In genomic region chr2:138922973-138923563, GRCh38 we compare ENCODE assay signal across 9 cellular contexts.
DNase-seq lines count a peak whose midpoint lies in the region; ATAC-seq, FAIRE-seq and TF ChIP-seq lines count a peak whose summit lies in the region.
"Had no signal": no experiment of that assay in that cellular context is flagged by ENCODE, and none has a peak within 500 bp of the region (broad histone marks: within the 10 kb centered on the region; RNA-seq: fewer than 3 reads in every experiment).

No MANE protein-coding gene starts in this region.

- H3K4me1 ChIP-seq in OCI-LY7 (ENCODE audit: insufficient read depth, low read length, poor library complexity, severe bottlenecking): no peaks in the 10 kb centered on the region
- no peaks in the 10 kb centered on the region for H3K4me1 ChIP-seq in esophagus muscularis mucosa

- H3K9me3 ChIP-seq in OCI-LY7 (ENCODE audit: low read length): no peaks in the 10 kb centered on the region
- H3K9me3 ChIP-seq in esophagus muscularis mucosa: no peaks in the 10 kb centered on the region

- H3K4me3 ChIP-seq in OCI-LY7 (ENCODE audit: low read depth, low read length, poor library complexity, severe bottlenecking) (no peak overlapping the region), esophagus muscularis mucosa (no peak overlapping the region)

- POLR2A ChIA-PET in OCI-LY7 (lab: Charles Lee): no interaction called here

- intact Hi-C loops in OCI-LY7 (cut with micrococcal nuclease; ENCODE audit: unreplicated experiment): no loop called here
- intact Hi-C loops in esophagus muscularis mucosa (cut with DNase I): no loop called here

- CTCF ChIA-PET in OCI-LY7 (lab: Charles Lee; ENCODE audit: unreplicated experiment): no interaction called here

- no peak overlapping the region for H3K4me2 ChIP-seq in OCI-LY7 (ENCODE audit: low read length)

- 37% methylated on average over 2 of the region's 2 CpGs for WGBS in esophagus muscularis mucosa

- no peaks in the 10 kb centered on the region for H4K20me1 ChIP-seq in OCI-LY7 (ENCODE audit: insufficient read depth, low read length)

- H3K79me2 ChIP-seq in OCI-LY7 (ENCODE audit: insufficient read depth, low read depth, low read length): no peaks in the 10 kb centered on the region

- no peak overlapping the region for H3K27ac ChIP-seq in OCI-LY7 (ENCODE audit: low read depth, low read length, poor library complexity, severe bottlenecking)
- no peak overlapping the region for H3K27ac ChIP-seq in esophagus muscularis mucosa (replicated peaks in 1 of 4)

- ATAC-seq in HG02588 (IDR thresholded peaks at IDR 0.05; ENCODE audit: unreplicated experiment) (no peak), GM18861 (IDR thresholded peaks at IDR 0.05; ENCODE audit: unreplicated experiment) (no peak)

- TF ChIP-seq EP300 in esophagus muscularis mucosa (IDR thresholded peaks at IDR 0.05): no peak

- TF ChIP-seq POLR2A in esophagus muscularis mucosa (IDR thresholded peaks at IDR 0.05; ENCODE audit: low read depth): no peak

- no peak overlapping the region for H2AFZ ChIP-seq in OCI-LY7 (ENCODE audit: low read length)

- H3K36me3 ChIP-seq in OCI-LY7 (ENCODE audit: insufficient read depth, low read length) (no peaks in the 10 kb centered on the region), esophagus muscularis mucosa (no peaks in the 10 kb centered on the region)

- DNase-seq in A172 (ENCODE audit: low spot score): peak; percentile 36
- no peak for DNase-seq in GM19239 (ENCODE audit: insufficient read length, low spot score)
- DNase-seq in OCI-LY7 (ENCODE audit: low spot score): peak; percentile 5
- no peak for DNase-seq in esophagus muscularis mucosa (ENCODE audit: extremely low spot score)
- DNase-seq in T1000 (lab: John Stamatoyannopoulos, UW): no peak
- no peak for DNase-seq in activated naive CD4-positive, alpha-beta T cell treated with Interleukin-2 at 50 U/mL for 16 hours
- DNase-seq: NCI-H1417 treated with DMSO at 0.1 percent for 48 hours had no signal

- TF ChIP-seq CTCF in OCI-LY7 (conservative IDR thresholded peaks at IDR 0.05; ENCODE audit: low read length) (peak; percentile 74), esophagus muscularis mucosa (IDR thresholded peaks at IDR 0.05) (peak in 2 of 3 experiments; percentile 16 to 22)

- no peaks in the 10 kb centered on the region for H3K27me3 ChIP-seq in esophagus muscularis mucosa

- H3K9me2 ChIP-seq in OCI-LY7 (ENCODE audit: insufficient read depth, low read length): no peaks in the 10 kb centered on the region

- FAIRE-seq in GM19239 (lab: Jason Lieb, UNC): peak; percentile 18

- no TSS peak for BruUV-seq in OCI-LY7 (replicated peaks; lab: Mats Ljungman, UMichigan)

Comparison
In these comparisons a context has a peak if more than half of its experiments do, and no peak if none do; other contexts are left out.
1. DNase-seq: peak in A172 (single experiment) and OCI-LY7 (single experiment); none in GM19239 (single experiment), esophagus muscularis mucosa (single experiment), T1000 (single experiment) and activated naive CD4-positive, alpha-beta T cell treated with Interleukin-2 at 50 U/mL for 16 hours (single experiment).